Comparison of ENCODE assay signal across 24 cellular contexts in genomic region chr11:98411777-98412176, GRCh38.
"Had no signal": no experiment of that assay in that cellular context is flagged by ENCODE, and none has a peak within 500 bp of the region (broad histone marks: within the 10 kb centered on the region; RNA-seq: fewer than 3 reads in every experiment).

No MANE protein-coding gene starts in this region.

- H3K36me3 ChIP-seq: breast epithelium, esophagus muscularis mucosa, gastroesophageal sphincter, heart left ventricle, right lobe of liver, tibial artery had no signal

- H3K4me1 Mint-ChIP-seq: activated naive CD8-positive, alpha-beta T cell treated with anti-CD3 and anti-CD28 coated beads, Interleukin-2, amount 10 ng/mL, durations not matched to agents 7 days and 5 days; nephron had no signal

- H3K9me3 ChIP-seq: breast epithelium, esophagus muscularis mucosa, gastroesophageal sphincter, heart left ventricle, right lobe of liver, tibial artery had no signal

- H3K27me3 Mint-ChIP-seq: activated naive CD8-positive, alpha-beta T cell treated with anti-CD3 and anti-CD28 coated beads, Interleukin-2, amount 10 ng/mL, durations not matched to agents 7 days and 5 days; stimulated activated naive CD8-positive, alpha-beta T cell treated with anti-CD3 and anti-CD28 coated beads, Interleukin-15, Interleukin-2, amounts not matched to agents 100 ng/mL and 50 ng/mL, for 24 hours had no signal

- H3K9me3 Mint-ChIP-seq: nephron; stimulated activated naive CD8-positive, alpha-beta T cell treated with anti-CD3 and anti-CD28 coated beads, Interleukin-15, Interleukin-2, amounts not matched to agents 100 ng/mL and 50 ng/mL, for 24 hours had no signal

- H3K27ac Mint-ChIP-seq: activated naive CD8-positive, alpha-beta T cell treated with anti-CD3 and anti-CD28 coated beads, Interleukin-2, amount 10 ng/mL, durations not matched to agents 7 days and 5 days; nephron; stimulated activated naive CD8-positive, alpha-beta T cell treated with anti-CD3 and anti-CD28 coated beads, Interleukin-15, Interleukin-2, amounts not matched to agents 100 ng/mL and 50 ng/mL, for 24 hours; T-helper 2 cell treated with Interferon-gamma antibody and Interleukin-4, amounts not matched to agents 5 μg/mL and 100 μg/mL, for 36 hours had no signal

- H3K36me3 Mint-ChIP-seq: activated naive CD8-positive, alpha-beta T cell treated with anti-CD3 and anti-CD28 coated beads, Interleukin-2, amount 10 ng/mL, durations not matched to agents 7 days and 5 days had no signal

- H3K27me3 ChIP-seq: breast epithelium, esophagus muscularis mucosa, gastroesophageal sphincter, heart left ventricle, right lobe of liver, tibial artery had no signal

- H3K4me1 ChIP-seq: breast epithelium, esophagus muscularis mucosa, gastroesophageal sphincter, heart left ventricle, right lobe of liver, tibial artery had no signal

- H3K4me3 Mint-ChIP-seq: activated naive CD8-positive, alpha-beta T cell treated with anti-CD3 and anti-CD28 coated beads, Interleukin-2, amount 10 ng/mL, durations not matched to agents 7 days and 5 days; activated T-cell treated with anti-CD3 and anti-CD28 coated beads, Interleukin-2, amount 50 U/mL, for 4 hours; nephron; stimulated activated naive CD8-positive, alpha-beta T cell treated with anti-CD3 and anti-CD28 coated beads, Interleukin-15, Interleukin-2, amounts not matched to agents 100 ng/mL and 50 ng/mL, for 24 hours; T-helper 2 cell treated with Interferon-gamma antibody and Interleukin-4, amounts not matched to agents 5 μg/mL and 100 μg/mL, for 36 hours had no signal

- FAIRE-seq: islet of Langerhans, TTC549, urothelium cell line had no signal

- H3K4me3 ChIP-seq: breast epithelium, coronary artery, esophagus muscularis mucosa, gastroesophageal sphincter, heart left ventricle, right lobe of liver, skin epidermis, tibial artery had no signal

- DNase-seq: activated CD8-positive, alpha-beta memory T cell treated with anti-CD3 and anti-CD28 coated beads for 24 hours; activated CD8-positive, alpha-beta memory T cell treated with anti-CD3 and anti-CD28 coated beads, Interleukin-2, amount 50 U/mL, for 48 hours; activated naive CD4-positive, alpha-beta T cell treated with Interleukin-2 at 50 U/mL for 16 hours; activated naive CD8-positive, alpha-beta T cell treated with anti-CD3 and anti-CD28 coated beads, Interleukin-2, amount 10 ng/mL, durations not matched to agents 7 days and 5 days; activated T-cell treated with anti-CD3 and anti-CD28 coated beads, Interleukin-2, amount 50 U/mL, for 4 hours; amniotic stem cell; heart left ventricle; mesenchymal stem cell; occipital lobe; right lobe of liver; stimulated activated CD4-positive, alpha-beta T cell treated with anti-CD3 and anti-CD28 coated beads, Interleukin-1b, Interleukin-23, amount 100 ng/mL, for 48 hours; substantia nigra; tibial artery had no signal

- H3K27ac ChIP-seq: breast epithelium, coronary artery, esophagus muscularis mucosa, gastroesophageal sphincter, heart left ventricle, right lobe of liver, skin epidermis, tibial artery had no signal

- ATAC-seq: activated T-cell treated with anti-CD3 and anti-CD28 coated beads, Interleukin-2, amount 50 U/mL, for 4 hours; gastroesophageal sphincter; heart left ventricle; right lobe of liver had no signal
